8 cellular contexts compared by ENCODE assay signal in genomic region chrX:68832101-68832416, GRCh38. TPM values are rescaled to one million over a fixed set of nuclear protein-coding genes. Genes with fewer than 3 reads are reported as not detected.
A peak's percentile ranks its signal among the peaks of the same experiment; 100 is the strongest.
DNase-seq lines count a peak whose midpoint lies in the region; ATAC-seq and TF ChIP-seq lines count a peak whose summit lies in the region.

No MANE protein-coding gene starts in this region.

- H3K9me2 ChIP-seq in Karpas-422 (replicated peaks; ENCODE audit: insufficient read depth, low read length), result no peaks in the 10 kb centered on the region

- no peak overlapping the region for H3K4me2 ChIP-seq in Karpas-422 (ENCODE audit: low read depth, low read length, poor library complexity, severe bottlenecking)

- H3K4me3 ChIP-seq in Karpas-422 (ENCODE audit: low read length) (no peak overlapping the region), fibroblast of villous mesenchyme (ENCODE audit: low read depth, low read length) (peak overlapping the region; percentile 72), neuron (ENCODE audit: low read length) (peak overlapping the region; percentile 84)

- H3K4me1 ChIP-seq in Karpas-422 (ENCODE audit: low read length) (peaks cover 12% of the 10 kb centered on the region), neuron (ENCODE audit: insufficient read depth, low read length) (peaks cover 45% of the 10 kb centered on the region)

- H3K4me1 Mint-ChIP-seq in activated CD4-positive, alpha-beta memory T cell treated with anti-CD3 and anti-CD28 coated beads, Interleukin-2, amount 10 ng/mL, durations not matched to agents 7 days and 5 days, result peaks cover 21% of the 10 kb centered on the region

- no peaks in the 10 kb centered on the region for H3K27me3 ChIP-seq in Karpas-422 (ENCODE audit: low read length)
- H3K27me3 ChIP-seq in neuron (ENCODE audit: insufficient read depth, low read length), result no peaks in the 10 kb centered on the region

- H3K9me3 ChIP-seq in Karpas-422 (ENCODE audit: low read length) (no peaks in the 10 kb centered on the region), neuron (ENCODE audit: low read length) (no peaks in the 10 kb centered on the region)

- H2AFZ ChIP-seq in Karpas-422 (ENCODE audit: low read length) (no peak overlapping the region), neuron (ENCODE audit: low read depth, low read length) (no peak overlapping the region)

- H3K27ac Mint-ChIP-seq in activated CD4-positive, alpha-beta memory T cell treated with anti-CD3 and anti-CD28 coated beads, Interleukin-2, amount 10 ng/mL, durations not matched to agents 7 days and 5 days, result no peak overlapping the region

- H4K20me1 ChIP-seq in Karpas-422 (ENCODE audit: insufficient read depth, low read depth, low read length), result no peaks in the 10 kb centered on the region; the same call in 1 of the 2 replicates

- TF ChIP-seq CTCF in fibroblast of villous mesenchyme (IDR thresholded peaks at IDR 0.05; ENCODE audit: insufficient read depth, low read depth, low read length), result no peak

- no peak overlapping the region for H3K27ac ChIP-seq in Karpas-422 (ENCODE audit: low read length)

- H3K36me3 ChIP-seq in Karpas-422 (ENCODE audit: insufficient read depth, low read length) (no peaks in the 10 kb centered on the region), neuron (ENCODE audit: insufficient read depth, low read length) (no peaks in the 10 kb centered on the region)

- ATAC-seq in GM18907 (IDR thresholded peaks at IDR 0.05; ENCODE audit: unreplicated experiment) (peak; percentile 51), HG03139 (IDR thresholded peaks at IDR 0.05; ENCODE audit: unreplicated experiment) (no peak)

- no peaks in the 10 kb centered on the region for H3K9me3 Mint-ChIP-seq in activated CD4-positive, alpha-beta memory T cell treated with anti-CD3 and anti-CD28 coated beads, Interleukin-2, amount 10 ng/mL, durations not matched to agents 7 days and 5 days

- DNase-seq in AG08395 (ENCODE audit: low spot score) (peak; percentile 75), Karpas-422 (peak; percentile 60), fibroblast of villous mesenchyme (ENCODE audit: low read depth) (peak; percentile 77), NCI-H1930 (lab: John Stamatoyannopoulos, UW) (no peak)
- peak; percentile 21 for DNase-seq in activated CD4-positive, alpha-beta memory T cell treated with anti-CD3 and anti-CD28 coated beads, Interleukin-2, amount 10 ng/mL, durations not matched to agents 7 days and 5 days

- peak overlapping the region; percentile 37 for H3K4me3 Mint-ChIP-seq in activated CD4-positive, alpha-beta memory T cell treated with anti-CD3 and anti-CD28 coated beads, Interleukin-2, amount 10 ng/mL, durations not matched to agents 7 days and 5 days

- CTCF ChIA-PET in activated CD4-positive, alpha-beta memory T cell treated with anti-CD3 and anti-CD28 coated beads, Interleukin-2, amount 10 ng/mL, durations not matched to agents 7 days and 5 days (lab: Charles Lee), result no interaction called here

- no peaks in the 10 kb centered on the region for H3K27me3 Mint-ChIP-seq in activated CD4-positive, alpha-beta memory T cell treated with anti-CD3 and anti-CD28 coated beads, Interleukin-2, amount 10 ng/mL, durations not matched to agents 7 days and 5 days

- H3K36me3 Mint-ChIP-seq in activated CD4-positive, alpha-beta memory T cell treated with anti-CD3 and anti-CD28 coated beads, Interleukin-2, amount 10 ng/mL, durations not matched to agents 7 days and 5 days (ENCODE audit: low read depth), result no peaks in the 10 kb centered on the region

- no peak overlapping the region for H3K9ac ChIP-seq in Karpas-422 (ENCODE audit: low read length)

- POLR2A ChIA-PET in activated CD4-positive, alpha-beta memory T cell treated with anti-CD3 and anti-CD28 coated beads, Interleukin-2, amount 10 ng/mL, durations not matched to agents 7 days and 5 days (lab: Charles Lee), result no interaction called here

- no peaks in the 10 kb centered on the region for H3K79me2 ChIP-seq in Karpas-422 (ENCODE audit: low read length)

RNA-seq across cellular contexts. Expression of gene EFNB1, which starts 3.2 kb away (rescaled TPM):
- total RNA-seq in Karpas-422 (2014; rRNA removed; shearing (Covaris generic); ENCODE audit: low replicate concordance), result 0.67 and 2.5 TPM in 2 replicates
- 1 to 10 TPM; 5.8 to 6.2 TPM for total RNA-seq in activated CD4-positive, alpha-beta memory T cell treated with anti-CD3 and anti-CD28 coated beads, Interleukin-2, amount 10 ng/mL, durations not matched to agents 7 days and 5 days
- 10.6 and 24.6 TPM in 2 replicates for total RNA-seq in fibroblast of villous mesenchyme

Comparison
In these comparisons a context has a peak if more than half of its experiments do, and no peak if none do; other contexts are left out.
1. DNase-seq: peak in AG08395 (single experiment), Karpas-422 (single experiment), activated CD4-positive, alpha-beta memory T cell treated with anti-CD3 and anti-CD28 coated beads, Interleukin-2, amount 10 ng/mL, durations not matched to agents 7 days and 5 days (single experiment) and fibroblast of villous mesenchyme (single experiment); none in NCI-H1930 (0 of 2).